Comparison of ENCODE assay signal across 10 cellular contexts in the genomic region with DNA sequence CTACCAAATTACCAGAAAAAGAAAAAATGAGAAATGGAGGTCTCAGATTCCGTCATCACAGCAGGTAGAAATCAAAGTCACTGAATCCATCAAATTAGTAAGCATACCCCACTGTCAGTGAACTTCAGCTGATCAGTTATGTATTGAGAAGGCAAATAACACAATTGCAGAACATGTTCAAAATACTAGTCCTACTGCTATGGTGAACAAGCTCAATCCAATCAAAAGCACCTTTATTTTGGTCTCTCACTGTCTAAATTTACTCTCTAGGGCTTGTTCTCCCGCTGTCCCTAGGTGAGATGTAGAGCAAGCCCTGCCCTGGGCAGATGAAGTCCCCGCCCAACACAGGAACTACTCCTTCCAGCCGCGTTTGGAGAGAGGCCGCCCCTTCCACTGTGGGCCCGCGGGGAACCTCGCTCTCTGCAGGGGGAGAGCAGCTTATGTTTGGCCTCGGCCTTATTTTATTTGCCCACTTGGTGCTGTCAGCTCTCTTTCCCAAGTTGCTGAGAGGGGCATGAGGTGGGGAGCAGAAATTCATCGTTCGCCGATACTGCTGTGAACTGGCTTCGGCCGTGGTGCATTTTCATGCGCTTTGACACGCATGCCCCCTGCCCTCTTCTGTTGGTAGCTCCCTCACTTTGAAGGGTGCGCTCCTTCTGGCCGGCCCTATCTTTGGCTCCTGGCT. TPM values are rescaled to one million over a fixed set of nuclear protein-coding genes. Genes with fewer than 3 reads are reported as not detected.
DNase-seq lines count a peak whose midpoint lies in the region; ATAC-seq and TF ChIP-seq lines count a peak whose summit lies in the region.
"Had no signal": no experiment of that assay in that cellular context is flagged by ENCODE, and none has a peak within 500 bp of the region (broad histone marks: within the 10 kb centered on the region; RNA-seq: fewer than 3 reads in every experiment).

No MANE protein-coding gene starts in this region.

- H3K9me3 ChIP-seq in thoracic aorta: no peaks in the 10 kb centered on the region
- no peaks in the 10 kb centered on the region for H3K9me3 ChIP-seq in stomach

- peaks cover 9% of the 10 kb centered on the region for H3K27me3 Mint-ChIP-seq in activated naive CD8-positive, alpha-beta T cell treated with anti-CD3 and anti-CD28 coated beads for 36 hours

- H3K36me3 Mint-ChIP-seq in activated naive CD8-positive, alpha-beta T cell treated with anti-CD3 and anti-CD28 coated beads for 36 hours: peaks cover 6% of the 10 kb centered on the region

- H3K36me3 ChIP-seq in thoracic aorta (peaks cover 20% of the 10 kb centered on the region), stomach (peaks cover 18 to 36% (median 34%) of the 10 kb centered on the region in 4 donors)

- ATAC-seq in left colon (peak; percentile 57), thoracic aorta (ENCODE audit: insufficient number of reproducible peaks, low FRiP score, low read depth) (no peak), HG02885 (IDR thresholded peaks at IDR 0.05; ENCODE audit: poor library complexity, unreplicated experiment) (no peak)

- WGBS in stomach, 5 donors: 14 to 35% (median 18%) methylated on average over 18 to 19 of the region's 19 CpGs

- peak; percentile 65 for DNase-seq in activated CD8-positive, alpha-beta memory T cell treated with anti-CD3 and anti-CD28 coated beads, Interleukin-2, amount 50 U/mL, for 48 hours
- DNase-seq in activated CD8-positive, alpha-beta memory T cell treated with anti-CD3 and anti-CD28 coated beads for 24 hours: no peak
- peak; percentile 14 for DNase-seq in activated naive CD8-positive, alpha-beta T cell treated with anti-CD3 and anti-CD28 coated beads for 36 hours
- DNase-seq in left colon (no peak), thoracic aorta (ENCODE audit: low spot score) (no peak), NCI-H1417 treated with DMSO at 0.1 percent for 48 hours (lab: John Stamatoyannopoulos, UW) (no peak), stomach (no peak)
- DNase-seq: midbrain, OCI-M1 had no signal

- no peaks in the 10 kb centered on the region for H3K9me3 Mint-ChIP-seq in activated naive CD8-positive, alpha-beta T cell treated with anti-CD3 and anti-CD28 coated beads for 36 hours

- H3K4me1 ChIP-seq in thoracic aorta (ENCODE audit: control insufficient read depth in 1 of 2, low read depth in 2 of 2) (no peaks in the 10 kb centered on the region), stomach (peaks cover 0 to 16% (median 0%) of the 10 kb centered on the region in 4 donors)

- H3K27ac Mint-ChIP-seq in activated naive CD8-positive, alpha-beta T cell treated with anti-CD3 and anti-CD28 coated beads for 36 hours: no peak overlapping the region

- TF ChIP-seq POLR2A in stomach (IDR thresholded peaks at IDR 0.05): no peak

- no peaks in the 10 kb centered on the region for H3K27me3 ChIP-seq in thoracic aorta (replicated peaks; ENCODE audit: insufficient read depth)
- H3K27me3 ChIP-seq in stomach: no peaks in the 10 kb centered on the region

- TF ChIP-seq CTCF in thoracic aorta (IDR thresholded peaks at IDR 0.05) (no peak), stomach (IDR thresholded peaks at IDR 0.05) (no peak)

- intact Hi-C loops in left colon (cut with DNase I, micrococcal nuclease) (no loop called here), stomach (cut with DNase I; ENCODE audit: low total_unique reads) (no loop called here)

- H3K4me1 Mint-ChIP-seq in activated naive CD8-positive, alpha-beta T cell treated with anti-CD3 and anti-CD28 coated beads for 36 hours: peaks cover 19% of the 10 kb centered on the region

- H3K27ac ChIP-seq in thoracic aorta (no peak overlapping the region), stomach (no peak overlapping the region)

- TF ChIP-seq EP300 in stomach (IDR thresholded peaks at IDR 0.05): no peak

- H3K4me3 Mint-ChIP-seq in activated naive CD8-positive, alpha-beta T cell treated with anti-CD3 and anti-CD28 coated beads for 36 hours: peak overlapping the region; percentile 43

- H3K4me3 ChIP-seq in thoracic aorta (peak overlapping the region; percentile 16), stomach (peak overlapping the region in 1 of 4 donors; percentile 11)

RNA-seq across cellular contexts. Expression of a gene that starts 14.3 kb away (rescaled TPM):
- under 1 TPM; 0.62 to 0.95 TPM for total RNA-seq in activated naive CD8-positive, alpha-beta T cell treated with anti-CD3 and anti-CD28 coated beads for 36 hours
- 10 to 100 TPM; 42.8 to 47.7 TPM for total RNA-seq in left colon
- total RNA-seq in thoracic aorta: 10 to 100 TPM; 39.2 to 79.6 TPM
- 10 to 100 TPM; 11.7 to 85.7 (median 29.7) TPM for total RNA-seq in stomach
- polyA plus RNA-seq in stomach: 10 to 100 TPM; 63.2 to 98.4 (median 68.7) TPM

RNA-seq across cellular contexts. Expression of a gene that starts 28.0 kb away (rescaled TPM):
- total RNA-seq in activated naive CD8-positive, alpha-beta T cell treated with anti-CD3 and anti-CD28 coated beads for 36 hours: 10 to 100 TPM; 72.0 to 76.9 TPM
- 100 to 1,000 TPM; 115 TPM for total RNA-seq in left colon
- 100 to 1,000 TPM; 115 to 138 TPM for total RNA-seq in thoracic aorta
- 100 to 1,000 TPM in 2 of 5 donors, 10 to 100 TPM in 3; 17.3 to 171 (median 98.0) TPM for total RNA-seq in stomach
- 100 to 1,000 TPM; 208 to 224 (median 220) TPM for polyA plus RNA-seq in stomach

Comparison
In these comparisons a context has a peak if more than half of its experiments do, and no peak if none do; other contexts are left out.
1. DNase-seq: peak in activated CD8-positive, alpha-beta memory T cell treated with anti-CD3 and anti-CD28 coated beads, Interleukin-2, amount 50 U/mL, for 48 hours (single experiment) and activated naive CD8-positive, alpha-beta T cell treated with anti-CD3 and anti-CD28 coated beads for 36 hours (single experiment); none in activated CD8-positive, alpha-beta memory T cell treated with anti-CD3 and anti-CD28 coated beads for 24 hours (single experiment), left colon (0 of 2), thoracic aorta (single experiment), NCI-H1417 treated with DMSO at 0.1 percent for 48 hours (single experiment) and stomach (single experiment).
2. RNA of a gene that starts 14.3 kb away (total RNA-seq): 39.2 to 79.6 TPM in thoracic aorta, 42.8 to 47.7 TPM in left colon and 11.7 to 85.7 TPM in stomach; 0.62 to 0.95 TPM in activated naive CD8-positive, alpha-beta T cell treated with anti-CD3 and anti-CD28 coated beads for 36 hours; every median in the first group is over 4 times any median in the second.